ENCODE assay signal across 17 cellular contexts in the genomic region with DNA sequence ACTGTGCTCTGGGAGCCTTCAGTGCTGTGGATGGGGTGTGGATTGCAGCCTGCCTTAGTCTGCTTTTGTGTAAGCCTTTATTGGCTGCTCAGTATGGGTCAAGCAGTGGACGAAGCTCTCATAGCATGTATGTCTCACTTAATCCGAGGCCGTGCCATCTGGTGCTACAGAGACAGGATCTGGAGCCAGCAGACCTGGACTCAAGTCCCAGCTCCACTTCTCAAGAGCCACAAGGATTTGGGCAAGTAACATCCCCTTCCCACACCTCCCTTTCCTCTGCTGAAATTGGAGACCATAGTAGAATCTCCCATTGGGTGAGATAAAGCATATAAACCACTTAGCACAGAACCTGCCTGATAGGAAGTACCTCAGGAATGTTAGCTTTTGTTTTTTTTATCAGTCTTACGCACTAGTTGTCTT. TPM values are rescaled to one million over a fixed set of nuclear protein-coding genes. Genes with fewer than 3 reads are reported as not detected.
"Had no signal": no experiment of that assay in that cellular context is flagged by ENCODE, and none has a peak within 500 bp of the region (broad histone marks: within the 10 kb centered on the region; RNA-seq: fewer than 3 reads in every experiment).

No MANE protein-coding gene starts in this region.

- H3K4me3 ChIP-seq: ascending aorta, colonic mucosa, uterus had no signal

- H3K9me3 ChIP-seq: ascending aorta, colonic mucosa, uterus had no signal

- H3K4me3 Mint-ChIP-seq: activated CD8-positive, alpha-beta T cell treated with anti-CD3 and anti-CD28 coated beads, Interleukin-2, amount 10 ng/mL, durations not matched to agents 7 days and 5 days; activated T-helper 1 cell treated with anti-CD3 and anti-CD28 coated beads, Interleukin-12 subunit alpha, Interleukin-12 subunit beta, Interleukin-2, Interleukin-4 antibody, amounts not matched to agents 30 ng/mL and 10 ng/mL and 1 ng/mL, durations not matched to agents 14 hours and 24 hours and 36 hours; effector memory CD8-positive, alpha-beta T cell; immature natural killer cell; nephron progenitor cell; T-cell had no signal

- H3K36me3 ChIP-seq: ascending aorta, colonic mucosa, uterus had no signal

- H3K9me3 Mint-ChIP-seq: activated T-helper 1 cell treated with anti-CD3 and anti-CD28 coated beads, Interleukin-12 subunit alpha, Interleukin-12 subunit beta, Interleukin-2, Interleukin-4 antibody, amounts not matched to agents 30 ng/mL and 10 ng/mL and 1 ng/mL, durations not matched to agents 14 hours and 24 hours and 36 hours; effector memory CD8-positive, alpha-beta T cell had no signal

- DNase-seq: activated CD4-positive, alpha-beta T cell treated with anti-CD3 and anti-CD28 coated beads for 48 hours; activated CD8-positive, alpha-beta memory T cell treated with anti-CD3 and anti-CD28 coated beads, Interleukin-2, amount 50 U/mL, for 48 hours; activated CD8-positive, alpha-beta T cell treated with anti-CD3 and anti-CD28 coated beads, Interleukin-2, amount 10 ng/mL, durations not matched to agents 7 days and 5 days; activated naive CD4-positive, alpha-beta T cell; colonic mucosa; effector memory CD8-positive, alpha-beta T cell; erythroblast; immature natural killer cell; nephron progenitor cell; T1000; uterus had no signal

- H3K27me3 ChIP-seq: ascending aorta, colonic mucosa, uterus had no signal

- H3K4me1 ChIP-seq: colonic mucosa, uterus had no signal

- H3K36me3 Mint-ChIP-seq: immature natural killer cell, T-cell had no signal

- H3K27ac ChIP-seq: ascending aorta, colonic mucosa, uterus had no signal

- H3K4me1 Mint-ChIP-seq: immature natural killer cell, nephron progenitor cell, T-cell had no signal

- H3K27ac Mint-ChIP-seq: activated CD8-positive, alpha-beta T cell treated with anti-CD3 and anti-CD28 coated beads, Interleukin-2, amount 10 ng/mL, durations not matched to agents 7 days and 5 days; activated T-helper 1 cell treated with anti-CD3 and anti-CD28 coated beads, Interleukin-12 subunit alpha, Interleukin-12 subunit beta, Interleukin-2, Interleukin-4 antibody, amounts not matched to agents 30 ng/mL and 10 ng/mL and 1 ng/mL, durations not matched to agents 14 hours and 24 hours and 36 hours; effector memory CD8-positive, alpha-beta T cell; immature natural killer cell; nephron progenitor cell; T-cell had no signal

RNA-seq across cellular contexts. Expression of a gene that starts 23.4 kb away (rescaled TPM):
- total RNA-seq: activated CD8-positive, alpha-beta T cell treated with anti-CD3 and anti-CD28 coated beads, Interleukin-2, amount 10 ng/mL, durations not matched to agents 7 days and 5 days; activated T-helper 1 cell treated with anti-CD3 and anti-CD28 coated beads, Interleukin-12 subunit alpha, Interleukin-12 subunit beta, Interleukin-2, Interleukin-4 antibody, amounts not matched to agents 30 ng/mL and 10 ng/mL and 1 ng/mL, durations not matched to agents 14 hours and 24 hours and 36 hours; ascending aorta; colonic mucosa; omental fat pad; skeletal muscle tissue; T-cell; uterus had no signal
- polyA plus RNA-seq: immature natural killer cell, thymus had no signal

RNA-seq across cellular contexts. Expression of a gene that starts 50.6 kb away (rescaled TPM):
- total RNA-seq: activated CD8-positive, alpha-beta T cell treated with anti-CD3 and anti-CD28 coated beads, Interleukin-2, amount 10 ng/mL, durations not matched to agents 7 days and 5 days; activated T-helper 1 cell treated with anti-CD3 and anti-CD28 coated beads, Interleukin-12 subunit alpha, Interleukin-12 subunit beta, Interleukin-2, Interleukin-4 antibody, amounts not matched to agents 30 ng/mL and 10 ng/mL and 1 ng/mL, durations not matched to agents 14 hours and 24 hours and 36 hours had no signal
